ENCODE assay signal across 1 cellular context in the genomic region with DNA sequence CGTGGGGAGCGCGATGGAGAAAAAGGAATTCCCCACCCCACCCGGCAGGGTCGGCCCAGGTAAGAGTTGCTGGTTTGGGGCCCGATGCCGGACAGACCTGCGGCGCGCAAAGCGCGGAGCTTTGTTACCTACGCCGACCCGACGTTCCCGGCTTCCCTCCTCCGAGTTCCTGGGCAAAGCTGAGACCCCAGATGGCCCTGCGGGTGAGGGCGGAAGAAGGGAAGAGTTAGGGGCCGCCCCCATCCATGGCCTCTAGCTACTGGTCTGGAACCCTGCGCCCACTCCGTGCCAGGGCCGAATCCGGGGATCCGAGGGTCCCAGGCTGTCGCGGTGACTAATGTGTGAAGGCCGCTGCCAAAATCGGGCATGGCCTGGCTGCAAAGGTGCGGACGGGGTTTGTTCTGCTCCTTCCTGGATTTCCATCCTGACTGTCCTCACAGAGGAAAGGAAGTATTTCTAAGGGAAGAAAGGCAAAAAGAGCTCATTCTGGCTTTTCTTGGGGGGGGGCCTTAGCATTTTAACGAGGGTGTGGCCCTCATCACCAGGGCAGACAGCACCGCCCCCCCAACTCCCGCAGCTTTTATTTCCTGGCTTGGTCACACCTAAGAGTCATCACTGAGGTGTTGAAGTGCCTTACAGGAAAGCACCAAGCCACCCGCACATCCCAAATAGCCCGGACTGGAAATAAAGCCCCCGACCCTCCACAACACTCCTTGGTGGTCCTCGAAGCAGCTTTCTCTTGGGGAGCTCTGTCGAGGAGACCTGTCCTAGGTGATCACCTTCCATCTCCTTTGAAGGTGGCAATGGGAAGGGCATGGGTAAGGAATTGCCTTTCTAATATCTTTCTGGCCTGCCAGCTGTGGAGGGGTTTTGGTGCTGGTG.
TF ChIP-seq lines count a peak whose summit lies in the region.

No MANE protein-coding gene starts in this region.

TF ChIP-seq in HepG2, 621 proteins besides CTCF, POLR2A, EP300 and RAD21 (continued from another document and continues in another):
- TF ChIP-seq, protein P1, sequence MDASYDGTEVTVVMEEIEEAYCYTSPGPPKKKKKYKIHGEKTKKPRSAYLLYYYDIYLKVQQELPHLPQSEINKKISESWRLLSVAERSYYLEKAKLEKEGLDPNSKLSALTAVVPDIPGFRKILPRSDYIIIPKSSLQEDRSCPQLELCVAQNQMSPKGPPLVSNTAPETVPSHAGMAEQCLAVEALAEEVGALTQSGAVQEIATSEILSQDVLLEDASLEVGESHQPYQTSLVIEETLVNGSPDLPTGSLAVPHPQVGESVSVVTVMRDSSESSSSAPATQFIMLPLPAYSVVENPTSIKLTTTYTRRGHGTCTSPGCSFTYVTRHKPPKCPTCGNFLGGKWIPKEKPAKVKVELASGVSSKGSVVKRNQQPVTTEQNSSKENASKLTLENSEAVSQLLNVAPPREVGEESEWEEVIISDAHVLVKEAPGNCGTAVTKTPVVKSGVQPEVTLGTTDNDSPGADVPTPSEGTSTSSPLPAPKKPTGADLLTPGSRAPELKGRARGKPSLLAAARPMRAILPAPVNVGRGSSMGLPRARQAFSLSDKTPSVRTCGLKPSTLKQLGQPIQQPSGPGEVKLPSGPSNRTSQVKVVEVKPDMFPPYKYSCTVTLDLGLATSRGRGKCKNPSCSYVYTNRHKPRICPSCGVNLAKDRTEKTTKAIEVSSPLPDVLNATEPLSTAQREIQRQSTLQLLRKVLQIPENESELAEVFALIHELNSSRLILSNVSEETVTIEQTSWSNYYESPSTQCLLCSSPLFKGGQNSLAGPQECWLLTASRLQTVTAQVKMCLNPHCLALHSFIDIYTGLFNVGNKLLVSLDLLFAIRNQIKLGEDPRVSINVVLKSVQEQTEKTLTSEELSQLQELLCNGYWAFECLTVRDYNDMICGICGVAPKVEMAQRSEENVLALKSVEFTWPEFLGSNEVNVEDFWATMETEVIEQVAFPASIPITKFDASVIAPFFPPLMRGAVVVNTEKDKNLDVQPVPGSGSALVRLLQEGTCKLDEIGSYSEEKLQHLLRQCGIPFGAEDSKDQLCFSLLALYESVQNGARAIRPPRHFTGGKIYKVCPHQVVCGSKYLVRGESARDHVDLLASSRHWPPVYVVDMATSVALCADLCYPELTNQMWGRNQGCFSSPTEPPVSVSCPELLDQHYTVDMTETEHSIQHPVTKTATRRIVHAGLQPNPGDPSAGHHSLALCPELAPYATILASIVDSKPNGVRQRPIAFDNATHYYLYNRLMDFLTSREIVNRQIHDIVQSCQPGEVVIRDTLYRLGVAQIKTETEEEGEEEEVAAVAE (CRISPR knock-in tag; IDR thresholded peaks at IDR 0.05; ENCODE audit: borderline replicate concordance), result no peak
- TF ChIP-seq PAX8 (CRISPR knock-in tag; IDR thresholded peaks at IDR 0.05; ENCODE audit: borderline replicate concordance) (no peak), ADNP (CRISPR knock-in tag; IDR thresholded peaks at IDR 0.05) (no peak), EHMT2 (IDR thresholded peaks at IDR 0.05; ENCODE audit: borderline replicate concordance, low read depth, low read length) (no peak), POLR2G (IDR thresholded peaks at IDR 0.05; ENCODE audit: low read depth, low read length) (peak; percentile 47; the same call in 1 of the 2 replicates), ZNF335 (CRISPR knock-in tag; IDR thresholded peaks at IDR 0.05) (no peak; the same call in 1 of the 2 replicates), PTBP1 (IDR thresholded peaks at IDR 0.05; ENCODE audit: low read depth, low read length, poor library complexity, severe bottlenecking) (no peak), TEAD2 (CRISPR knock-in tag; IDR thresholded peaks at IDR 0.05) (no peak), ZNF564 (CRISPR knock-in tag; IDR thresholded peaks at IDR 0.05) (no peak), ZNF713 (CRISPR knock-in tag; IDR thresholded peaks at IDR 0.05) (no peak), RFX1 (IDR thresholded peaks at IDR 0.05) (no peak), ATRX (CRISPR knock-in tag; IDR thresholded peaks at IDR 0.05; ENCODE audit: borderline replicate concordance) (no peak), ZNF558 (CRISPR knock-in tag; IDR thresholded peaks at IDR 0.05; ENCODE audit: borderline replicate concordance) (no peak), SNAI1 (CRISPR knock-in tag; IDR thresholded peaks at IDR 0.05; ENCODE audit: borderline replicate concordance) (0 out of 2 replicates have a peak, but pooled peaks have one; percentile 60), ZFP82 (CRISPR knock-in tag; IDR thresholded peaks at IDR 0.05; ENCODE audit: borderline replicate concordance) (no peak), MYC (CRISPR knock-in tag; IDR thresholded peaks at IDR 0.05; ENCODE audit: borderline replicate concordance) (peak; percentile 50), TBL1XR1 (IDR thresholded peaks at IDR 0.05; ENCODE audit: borderline replicate concordance, low read length, partially characterized antibody) (no peak), ZFP90 (CRISPR knock-in tag; IDR thresholded peaks at IDR 0.05; ENCODE audit: borderline replicate concordance) (no peak), PCBP2 (optimal IDR thresholded peaks at IDR 0.05; ENCODE audit: low read depth, low read length, poor library complexity, severe bottlenecking) (no peak), ZNF484 (CRISPR knock-in tag; IDR thresholded peaks at IDR 0.05; ENCODE audit: borderline replicate concordance, low read depth) (no peak), ZNF83 (CRISPR knock-in tag; IDR thresholded peaks at IDR 0.05; ENCODE audit: borderline replicate concordance) (no peak), AKAP8 (CRISPR knock-in tag; IDR thresholded peaks at IDR 0.05) (no peak; the same call in 1 of the 2 replicates), ZNF788 (CRISPR knock-in tag; IDR thresholded peaks at IDR 0.05; ENCODE audit: borderline replicate concordance) (no peak), SRSF9 (IDR thresholded peaks at IDR 0.05; ENCODE audit: borderline replicate concordance, insufficient read depth, low read depth, low read length, poor library complexity, severe bottlenecking) (no peak)
- TF ChIP-seq, protein P2, sequence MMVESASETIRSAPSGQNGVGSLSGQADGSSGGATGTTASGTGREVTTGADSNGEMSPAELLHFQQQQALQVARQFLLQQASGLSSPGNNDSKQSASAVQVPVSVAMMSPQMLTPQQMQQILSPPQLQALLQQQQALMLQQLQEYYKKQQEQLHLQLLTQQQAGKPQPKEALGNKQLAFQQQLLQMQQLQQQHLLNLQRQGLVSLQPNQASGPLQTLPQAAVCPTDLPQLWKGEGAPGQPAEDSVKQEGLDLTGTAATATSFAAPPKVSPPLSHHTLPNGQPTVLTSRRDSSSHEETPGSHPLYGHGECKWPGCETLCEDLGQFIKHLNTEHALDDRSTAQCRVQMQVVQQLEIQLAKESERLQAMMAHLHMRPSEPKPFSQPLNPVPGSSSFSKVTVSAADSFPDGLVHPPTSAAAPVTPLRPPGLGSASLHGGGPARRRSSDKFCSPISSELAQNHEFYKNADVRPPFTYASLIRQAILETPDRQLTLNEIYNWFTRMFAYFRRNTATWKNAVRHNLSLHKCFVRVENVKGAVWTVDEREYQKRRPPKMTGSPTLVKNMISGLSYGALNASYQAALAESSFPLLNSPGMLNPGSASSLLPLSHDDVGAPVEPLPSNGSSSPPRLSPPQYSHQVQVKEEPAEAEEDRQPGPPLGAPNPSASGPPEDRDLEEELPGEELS (CRISPR knock-in tag; IDR thresholded peaks at IDR 0.05), result no peak
- TF ChIP-seq, protein P3, sequence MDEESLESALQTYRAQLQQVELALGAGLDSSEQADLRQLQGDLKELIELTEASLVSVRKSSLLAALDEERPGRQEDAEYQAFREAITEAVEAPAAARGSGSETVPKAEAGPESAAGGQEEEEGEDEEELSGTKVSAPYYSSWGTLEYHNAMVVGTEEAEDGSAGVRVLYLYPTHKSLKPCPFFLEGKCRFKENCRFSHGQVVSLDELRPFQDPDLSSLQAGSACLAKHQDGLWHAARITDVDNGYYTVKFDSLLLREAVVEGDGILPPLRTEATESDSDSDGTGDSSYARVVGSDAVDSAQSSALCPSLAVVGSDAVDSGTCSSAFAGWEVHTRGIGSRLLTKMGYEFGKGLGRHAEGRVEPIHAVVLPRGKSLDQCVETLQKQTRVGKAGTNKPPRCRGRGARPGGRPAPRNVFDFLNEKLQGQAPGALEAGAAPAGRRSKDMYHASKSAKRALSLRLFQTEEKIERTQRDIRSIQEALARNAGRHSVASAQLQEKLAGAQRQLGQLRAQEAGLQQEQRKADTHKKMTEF (CRISPR knock-in tag; IDR thresholded peaks at IDR 0.05), result 0 out of 2 replicates have a peak, but pooled peaks have one; percentile 50
- TF ChIP-seq, protein P4, sequence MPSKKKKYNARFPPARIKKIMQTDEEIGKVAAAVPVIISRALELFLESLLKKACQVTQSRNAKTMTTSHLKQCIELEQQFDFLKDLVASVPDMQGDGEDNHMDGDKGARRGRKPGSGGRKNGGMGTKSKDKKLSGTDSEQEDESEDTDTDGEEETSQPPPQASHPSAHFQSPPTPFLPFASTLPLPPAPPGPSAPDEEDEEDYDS (CRISPR knock-in tag; IDR thresholded peaks at IDR 0.05), result no peak
- TF ChIP-seq, protein P5, sequence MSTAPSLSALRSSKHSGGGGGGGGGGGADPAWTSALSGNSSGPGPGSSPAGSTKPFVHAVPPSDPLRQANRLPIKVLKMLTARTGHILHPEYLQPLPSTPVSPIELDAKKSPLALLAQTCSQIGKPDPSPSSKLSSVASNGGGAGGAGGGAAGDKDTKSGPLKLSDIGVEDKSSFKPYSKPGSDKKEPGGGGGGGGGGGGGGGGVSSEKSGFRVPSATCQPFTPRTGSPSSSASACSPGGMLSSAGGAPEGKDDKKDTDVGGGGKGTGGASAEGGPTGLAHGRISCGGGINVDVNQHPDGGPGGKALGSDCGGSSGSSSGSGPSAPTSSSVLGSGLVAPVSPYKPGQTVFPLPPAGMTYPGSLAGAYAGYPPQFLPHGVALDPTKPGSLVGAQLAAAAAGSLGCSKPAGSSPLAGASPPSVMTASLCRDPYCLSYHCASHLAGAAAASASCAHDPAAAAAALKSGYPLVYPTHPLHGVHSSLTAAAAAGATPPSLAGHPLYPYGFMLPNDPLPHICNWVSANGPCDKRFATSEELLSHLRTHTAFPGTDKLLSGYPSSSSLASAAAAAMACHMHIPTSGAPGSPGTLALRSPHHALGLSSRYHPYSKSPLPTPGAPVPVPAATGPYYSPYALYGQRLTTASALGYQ (CRISPR knock-in tag; IDR thresholded peaks at IDR 0.05), result no peak
- TF ChIP-seq, protein P6, sequence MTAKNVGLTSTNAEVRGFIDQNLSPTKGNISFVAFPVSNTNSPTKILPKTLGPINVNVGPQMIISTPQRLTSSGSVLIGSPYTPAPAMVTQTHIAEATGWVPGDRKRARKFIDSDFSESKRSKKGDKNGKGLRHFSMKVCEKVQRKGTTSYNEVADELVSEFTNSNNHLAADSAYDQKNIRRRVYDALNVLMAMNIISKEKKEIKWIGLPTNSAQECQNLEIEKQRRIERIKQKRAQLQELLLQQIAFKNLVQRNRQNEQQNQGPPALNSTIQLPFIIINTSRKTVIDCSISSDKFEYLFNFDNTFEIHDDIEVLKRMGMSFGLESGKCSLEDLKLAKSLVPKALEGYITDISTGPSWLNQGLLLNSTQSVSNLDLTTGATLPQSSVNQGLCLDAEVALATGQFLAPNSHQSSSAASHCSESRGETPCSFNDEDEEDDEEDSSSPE (CRISPR knock-in tag; IDR thresholded peaks at IDR 0.05), result peak; percentile 17; the same call in 1 of the 2 replicates
- TF ChIP-seq, protein P7, sequence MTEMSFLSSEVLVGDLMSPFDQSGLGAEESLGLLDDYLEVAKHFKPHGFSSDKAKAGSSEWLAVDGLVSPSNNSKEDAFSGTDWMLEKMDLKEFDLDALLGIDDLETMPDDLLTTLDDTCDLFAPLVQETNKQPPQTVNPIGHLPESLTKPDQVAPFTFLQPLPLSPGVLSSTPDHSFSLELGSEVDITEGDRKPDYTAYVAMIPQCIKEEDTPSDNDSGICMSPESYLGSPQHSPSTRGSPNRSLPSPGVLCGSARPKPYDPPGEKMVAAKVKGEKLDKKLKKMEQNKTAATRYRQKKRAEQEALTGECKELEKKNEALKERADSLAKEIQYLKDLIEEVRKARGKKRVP (CRISPR knock-in tag; IDR thresholded peaks at IDR 0.05), result no peak
- TF ChIP-seq, protein P8, sequence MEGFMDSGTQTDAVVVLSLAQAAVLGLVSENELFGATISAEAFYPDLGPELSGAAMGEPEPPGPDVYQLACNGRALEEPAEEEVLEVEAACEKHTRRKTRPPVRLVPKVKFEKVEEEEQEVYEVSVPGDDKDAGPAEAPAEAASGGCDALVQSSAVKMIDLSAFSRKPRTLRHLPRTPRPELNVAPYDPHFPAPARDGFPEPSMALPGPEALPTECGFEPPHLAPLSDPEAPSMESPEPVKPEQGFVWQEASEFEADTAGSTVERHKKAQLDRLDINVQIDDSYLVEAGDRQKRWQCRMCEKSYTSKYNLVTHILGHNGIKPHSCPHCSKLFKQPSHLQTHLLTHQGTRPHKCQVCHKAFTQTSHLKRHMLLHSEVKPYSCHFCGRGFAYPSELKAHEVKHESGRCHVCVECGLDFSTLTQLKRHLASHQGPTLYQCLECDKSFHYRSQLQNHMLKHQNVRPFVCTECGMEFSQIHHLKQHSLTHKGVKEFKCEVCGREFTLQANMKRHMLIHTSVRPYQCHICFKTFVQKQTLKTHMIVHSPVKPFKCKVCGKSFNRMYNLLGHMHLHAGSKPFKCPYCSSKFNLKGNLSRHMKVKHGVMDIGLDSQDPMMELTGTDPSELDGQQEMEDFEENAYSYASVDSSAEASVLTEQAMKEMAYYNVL (CRISPR knock-in tag; IDR thresholded peaks at IDR 0.05; ENCODE audit: borderline replicate concordance), result no peak; the same call in 1 of the 2 replicates
- TF ChIP-seq, protein P9, sequence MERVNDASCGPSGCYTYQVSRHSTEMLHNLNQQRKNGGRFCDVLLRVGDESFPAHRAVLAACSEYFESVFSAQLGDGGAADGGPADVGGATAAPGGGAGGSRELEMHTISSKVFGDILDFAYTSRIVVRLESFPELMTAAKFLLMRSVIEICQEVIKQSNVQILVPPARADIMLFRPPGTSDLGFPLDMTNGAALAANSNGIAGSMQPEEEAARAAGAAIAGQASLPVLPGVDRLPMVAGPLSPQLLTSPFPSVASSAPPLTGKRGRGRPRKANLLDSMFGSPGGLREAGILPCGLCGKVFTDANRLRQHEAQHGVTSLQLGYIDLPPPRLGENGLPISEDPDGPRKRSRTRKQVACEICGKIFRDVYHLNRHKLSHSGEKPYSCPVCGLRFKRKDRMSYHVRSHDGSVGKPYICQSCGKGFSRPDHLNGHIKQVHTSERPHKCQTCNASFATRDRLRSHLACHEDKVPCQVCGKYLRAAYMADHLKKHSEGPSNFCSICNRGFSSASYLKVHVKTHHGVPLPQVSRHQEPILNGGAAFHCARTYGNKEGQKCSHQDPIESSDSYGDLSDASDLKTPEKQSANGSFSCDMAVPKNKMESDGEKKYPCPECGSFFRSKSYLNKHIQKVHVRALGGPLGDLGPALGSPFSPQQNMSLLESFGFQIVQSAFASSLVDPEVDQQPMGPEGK (CRISPR knock-in tag; IDR thresholded peaks at IDR 0.05), result no peak; the same call in 1 of the 2 replicates
